ENCODE assay signal across 19 cellular contexts in the genomic region with DNA sequence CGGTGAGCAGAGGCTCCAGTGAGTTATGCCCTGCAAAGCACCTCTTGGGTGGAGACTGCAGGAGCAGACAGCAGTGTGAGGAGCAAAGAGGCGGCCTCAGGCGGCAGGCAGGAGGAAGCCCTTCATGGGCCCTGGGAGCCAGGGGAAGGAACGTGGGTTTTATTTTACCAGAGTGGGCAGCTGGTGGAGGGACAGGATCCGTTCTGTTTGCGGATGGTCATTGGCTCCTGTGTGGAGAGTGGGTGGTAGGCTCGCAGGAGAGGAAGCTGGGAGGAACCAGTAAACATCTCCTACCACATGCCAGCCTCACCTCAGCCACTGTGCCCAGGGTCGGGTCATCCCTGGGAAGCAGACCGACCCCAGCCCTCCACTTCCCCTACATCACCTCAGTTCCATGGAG.
"Had no signal": no experiment of that assay in that cellular context is flagged by ENCODE, and none has a peak within 500 bp of the region (broad histone marks: within the 10 kb centered on the region; RNA-seq: fewer than 3 reads in every experiment).

No MANE protein-coding gene starts in this region.

- H3K4me1 Mint-ChIP-seq: activated naive CD8-positive, alpha-beta T cell treated with anti-CD3 and anti-CD28 coated beads, Interleukin-2, amount 10 ng/mL, durations not matched to agents 7 days and 5 days; brain; immature natural killer cell had no signal

- H3K4me3 Mint-ChIP-seq: activated CD4-positive, alpha-beta memory T cell treated with anti-CD3 and anti-CD28 coated beads for 36 hours; activated naive CD8-positive, alpha-beta T cell treated with anti-CD3 and anti-CD28 coated beads, Interleukin-2, amount 10 ng/mL, durations not matched to agents 7 days and 5 days; activated T-helper 1 cell treated with anti-CD3 and anti-CD28 coated beads, Interleukin-12 subunit alpha, Interleukin-12 subunit beta, Interleukin-2, Interleukin-4 antibody, amounts not matched to agents 30 ng/mL and 10 ng/mL and 1 ng/mL, durations not matched to agents 14 hours and 24 hours and 36 hours; brain; immature natural killer cell; naive thymus-derived CD8-positive, alpha-beta T cell had no signal

- H3K4me1 ChIP-seq: pancreas had no signal

- H3K9me3 ChIP-seq: esophagus squamous epithelium, left ventricle myocardium inferior, pancreas, upper lobe of left lung had no signal

- H3K27ac Mint-ChIP-seq: activated naive CD8-positive, alpha-beta T cell treated with anti-CD3 and anti-CD28 coated beads, Interleukin-2, amount 10 ng/mL, durations not matched to agents 7 days and 5 days; activated T-helper 1 cell treated with anti-CD3 and anti-CD28 coated beads, Interleukin-12 subunit alpha, Interleukin-12 subunit beta, Interleukin-2, Interleukin-4 antibody, amounts not matched to agents 30 ng/mL and 10 ng/mL and 1 ng/mL, durations not matched to agents 14 hours and 24 hours and 36 hours had no signal

- H3K27me3 ChIP-seq: esophagus squamous epithelium, pancreas, upper lobe of left lung had no signal

- ATAC-seq: naive thymus-derived CD8-positive, alpha-beta T cell had no signal

- FAIRE-seq: pancreas, TTC549 had no signal

- H3K4me3 ChIP-seq: coronary artery, esophagus squamous epithelium, left ventricle myocardium inferior, pancreas, upper lobe of left lung had no signal

- H3K27ac ChIP-seq: coronary artery, esophagus squamous epithelium, left ventricle myocardium inferior, pancreas, upper lobe of left lung had no signal

- DNase-seq: activated CD4-positive, alpha-beta memory T cell treated with anti-CD3 and anti-CD28 coated beads for 36 hours; activated naive CD8-positive, alpha-beta T cell treated with anti-CD3 and anti-CD28 coated beads, Interleukin-2, amount 10 ng/mL, durations not matched to agents 7 days and 5 days; anterior cingulate cortex; central memory CD4-positive, alpha-beta T cell; esophagus squamous epithelium; immature natural killer cell; kidney glomerular epithelial cell; left ventricle myocardium inferior; mesenchymal stem cell; naive thymus-derived CD8-positive, alpha-beta T cell; retina; stimulated activated naive CD4-positive, alpha-beta T cell treated with Interleukin-2 at 50 U/mL for 16 hours; SW 1271 had no signal

- H3K9me3 Mint-ChIP-seq: activated CD4-positive, alpha-beta memory T cell treated with anti-CD3 and anti-CD28 coated beads for 36 hours; activated naive CD8-positive, alpha-beta T cell treated with anti-CD3 and anti-CD28 coated beads, Interleukin-2, amount 10 ng/mL, durations not matched to agents 7 days and 5 days; activated T-helper 1 cell treated with anti-CD3 and anti-CD28 coated beads, Interleukin-12 subunit alpha, Interleukin-12 subunit beta, Interleukin-2, Interleukin-4 antibody, amounts not matched to agents 30 ng/mL and 10 ng/mL and 1 ng/mL, durations not matched to agents 14 hours and 24 hours and 36 hours; brain; immature natural killer cell; naive thymus-derived CD8-positive, alpha-beta T cell had no signal

- H3K27me3 Mint-ChIP-seq: activated CD4-positive, alpha-beta memory T cell treated with anti-CD3 and anti-CD28 coated beads for 36 hours; activated naive CD8-positive, alpha-beta T cell treated with anti-CD3 and anti-CD28 coated beads, Interleukin-2, amount 10 ng/mL, durations not matched to agents 7 days and 5 days; brain; naive thymus-derived CD8-positive, alpha-beta T cell had no signal
